ENCODE assay signal across 18 cellular contexts in genomic region chr4:52510939-52511583, GRCh38.
DNase-seq lines count a peak whose midpoint lies in the region; ATAC-seq and TF ChIP-seq lines count a peak whose summit lies in the region.
"Had no signal": no experiment of that assay in that cellular context is flagged by ENCODE, and none has a peak within 500 bp of the region (broad histone marks: within the 10 kb centered on the region; RNA-seq: fewer than 3 reads in every experiment).

No MANE protein-coding gene starts in this region.

- H2AFZ ChIP-seq in mesenchymal stem cell (ENCODE audit: low read depth, low read length): no peak overlapping the region

- no peak overlapping the region for H3K4me3 ChIP-seq in ascending aorta
- no peak overlapping the region for H3K4me3 ChIP-seq in coronary artery
- H3K4me3 ChIP-seq in left ventricle myocardium inferior: no peak overlapping the region
- H3K4me3 ChIP-seq in mesenchymal stem cell (ENCODE audit: insufficient read depth in 1 of 2, low read depth in 1 of 2, low read length in 2 of 2): no peak overlapping the region
- H3K4me3 ChIP-seq in upper lobe of left lung: no peak overlapping the region
- H3K4me3 ChIP-seq in foreskin fibroblast (ENCODE audit: low read depth in 1 of 2, low read length in 2 of 2): no peak overlapping the region
- H3K4me3 ChIP-seq: BLaER1 had no signal

- H3K4ac ChIP-seq in mesenchymal stem cell (ENCODE audit: low read depth in 1 of 2, low read length in 2 of 2): no peak overlapping the region

- no peak overlapping the region for H2BK120ac ChIP-seq in mesenchymal stem cell (ENCODE audit: low read depth, low read length)

- no peak for TF ChIP-seq EP300 in upper lobe of left lung (IDR thresholded peaks at IDR 0.05)

- H3K27me3 ChIP-seq in ascending aorta (no peaks in the 10 kb centered on the region), left ventricle myocardium inferior (ENCODE audit: low read depth) (no peaks in the 10 kb centered on the region), mesenchymal stem cell (ENCODE audit: control insufficient read depth in 1 of 2, insufficient read depth in 1 of 2, low read length in 2 of 2) (peaks cover 0 to 12% of the 10 kb centered on the region in 2 experiments), upper lobe of left lung (no peaks in the 10 kb centered on the region)
- H3K27me3 ChIP-seq: BLaER1 had no signal

- intact Hi-C loops in ascending aorta (cut with DNase I): no loop called here
- intact Hi-C loops in left ventricle myocardium inferior (cut with micrococcal nuclease): no loop called here

- no peak overlapping the region for H4K8ac ChIP-seq in mesenchymal stem cell (ENCODE audit: low read length)

- H3K36me3 ChIP-seq in ascending aorta (no peaks in the 10 kb centered on the region), left ventricle myocardium inferior (no peaks in the 10 kb centered on the region), mesenchymal stem cell (ENCODE audit: control insufficient read depth in 1 of 2, insufficient read depth in 2 of 2, low read depth in 1 of 2, low read length in 2 of 2) (no peaks in the 10 kb centered on the region), upper lobe of left lung (no peaks in the 10 kb centered on the region)
- H3K36me3 ChIP-seq: BLaER1 had no signal

- WGBS in mesenchymal stem cell: 82% methylated on average over 2 of the region's 3 CpGs
- 59 to 61% methylated on average over 3 of the region's 3 CpGs for WGBS in upper lobe of left lung, 2 donors

- H3K27ac ChIP-seq in ascending aorta: peak overlapping the region; percentile 35 to 38
- H3K27ac ChIP-seq in coronary artery: peak overlapping the region; percentile 27 to 71
- peak overlapping the region; percentile 68 for H3K27ac ChIP-seq in left ventricle myocardium inferior (replicated peaks)
- H3K27ac ChIP-seq in mesenchymal stem cell (ENCODE audit: low read length, poor library complexity, severe bottlenecking): no peak overlapping the region
- no peak overlapping the region for H3K27ac ChIP-seq in upper lobe of left lung
- H3K27ac ChIP-seq: BLaER1, HL-60 had no signal

- no peaks in the 10 kb centered on the region for H3K9me3 ChIP-seq in ascending aorta
- peaks cover 2% of the 10 kb centered on the region for H3K9me3 ChIP-seq in left ventricle myocardium inferior (replicated peaks)
- H3K9me3 ChIP-seq in mesenchymal stem cell (ENCODE audit: control insufficient read depth, low read length): no peaks in the 10 kb centered on the region
- no peaks in the 10 kb centered on the region for H3K9me3 ChIP-seq in upper lobe of left lung
- H3K9me3 ChIP-seq: Caco-2 had no signal

- TF ChIP-seq POLR2A in upper lobe of left lung (IDR thresholded peaks at IDR 0.05): no peak

- no peak overlapping the region for H2BK5ac ChIP-seq in mesenchymal stem cell (ENCODE audit: low read depth, low read length, poor library complexity, severe bottlenecking)

- ATAC-seq in HG03571 (IDR thresholded peaks at IDR 0.05; ENCODE audit: unreplicated experiment) (no peak), upper lobe of left lung (ENCODE audit: low FRiP score in 2 of 2) (no peak)

- TF ChIP-seq CTCF in ascending aorta (IDR thresholded peaks at IDR 0.05) (no peak), coronary artery (IDR thresholded peaks at IDR 0.05) (no peak), left ventricle myocardium inferior (IDR thresholded peaks at IDR 0.05; ENCODE audit: borderline replicate concordance) (no peak), upper lobe of left lung (IDR thresholded peaks at IDR 0.05) (no peak), foreskin fibroblast (IDR thresholded peaks at IDR 0.05; ENCODE audit: low read depth, low read length) (no peak)

- H3K79me1 ChIP-seq in mesenchymal stem cell (replicated peaks; ENCODE audit: low read length, poor library complexity, severe bottlenecking): no peaks in the 10 kb centered on the region

- H3K18ac ChIP-seq in mesenchymal stem cell (ENCODE audit: low read depth in 1 of 2, low read length in 2 of 2): no peak overlapping the region

- no peak overlapping the region for H3K23ac ChIP-seq in mesenchymal stem cell (ENCODE audit: low read length in 2 of 2)

- DNase-seq in ascending aorta (ENCODE audit: low spot score in 2 of 2) (no peak), coronary artery (ENCODE audit: low spot score) (no peak), left ventricle myocardium inferior (no peak), mesenchymal stem cell (peak; percentile 78), upper lobe of left lung (no peak), foreskin fibroblast (no peak)
- DNase-seq in stimulated activated naive CD4-positive, alpha-beta T cell (lab: John Stamatoyannopoulos, UW): no peak
- DNase-seq: 8988T; AML-193; Caco-2; CD8-positive, alpha-beta memory T cell; DND-41; GF-D8; GOT3; H9 had no signal

- peaks cover 4 to 14% of the 10 kb centered on the region in 2 donors for H3K4me1 ChIP-seq in ascending aorta
- peaks cover 44% of the 10 kb centered on the region for H3K4me1 ChIP-seq in left ventricle myocardium inferior
- H3K4me1 ChIP-seq in mesenchymal stem cell (ENCODE audit: control insufficient read depth, insufficient read depth, low read depth, low read length): peaks cover 2% of the 10 kb centered on the region
- H3K4me1 ChIP-seq in upper lobe of left lung: no peaks in the 10 kb centered on the region
- H3K4me1 ChIP-seq: Caco-2 had no signal

- no peak overlapping the region for H2AK5ac ChIP-seq in mesenchymal stem cell (ENCODE audit: low read length, severe bottlenecking)

- no peak overlapping the region for H2BK15ac ChIP-seq in mesenchymal stem cell (ENCODE audit: low read depth, poor library complexity, severe bottlenecking)

- no peak overlapping the region for H3K4me2 ChIP-seq in mesenchymal stem cell (ENCODE audit: low read length, poor library complexity, severe bottlenecking)
- H3K4me2 ChIP-seq: BLaER1 had no signal

- H4K91ac ChIP-seq in mesenchymal stem cell (ENCODE audit: low read length): no peak overlapping the region

- no peak overlapping the region for H2BK12ac ChIP-seq in mesenchymal stem cell (ENCODE audit: low read length in 2 of 2)

- H3K14ac ChIP-seq in mesenchymal stem cell (ENCODE audit: low read length in 2 of 2): no peak overlapping the region

- H3K9ac ChIP-seq in mesenchymal stem cell (ENCODE audit: low read length): no peak overlapping the region
- H3K9ac ChIP-seq: BLaER1 had no signal

Comparison
In these comparisons a context has a peak if more than half of its experiments do, and no peak if none do; other contexts are left out.
1. H3K27ac ChIP-seq: peak in ascending aorta (2 of 2), coronary artery (2 of 2) and left ventricle myocardium inferior (single experiment); none in mesenchymal stem cell (single experiment) and upper lobe of left lung (0 of 4).